In the genomic region with DNA sequence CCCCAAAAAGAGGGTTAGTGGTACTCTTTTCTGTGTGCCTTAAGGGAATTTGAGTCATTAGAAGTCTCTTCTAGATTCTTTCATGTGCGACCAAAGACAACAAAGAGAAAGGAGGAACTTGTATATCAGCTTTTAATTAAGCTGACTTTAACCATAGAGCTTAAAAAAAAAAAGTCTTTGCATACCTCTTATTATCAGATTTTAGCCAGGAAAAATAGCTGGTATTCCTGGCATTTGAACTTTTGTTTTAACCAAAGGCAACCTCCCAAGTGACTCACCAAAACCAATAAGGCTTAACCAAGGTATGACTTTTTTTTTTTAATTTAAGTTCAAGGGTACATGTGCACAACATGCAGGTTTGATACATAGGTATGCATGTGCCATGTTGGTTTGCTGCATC, we compare ENCODE assay signal across 26 cellular contexts.
"Had no signal": no experiment of that assay in that cellular context is flagged by ENCODE, and none has a peak within 500 bp of the region (broad histone marks: within the 10 kb centered on the region; RNA-seq: fewer than 3 reads in every experiment).

No MANE protein-coding gene starts in this region.

- H3K36me3 ChIP-seq: ovary, right lobe of liver, suprapubic skin, transverse colon, upper lobe of right lung, uterus had no signal

- H3K4me1 ChIP-seq: right lobe of liver, suprapubic skin, transverse colon, upper lobe of right lung, uterus had no signal

- H3K27ac ChIP-seq: coronary artery, ovary, right lobe of liver, suprapubic skin, transverse colon, upper lobe of right lung, uterus had no signal

- ATAC-seq: left lobe of liver; naive thymus-derived CD4-positive, alpha-beta T cell; right lobe of liver; stimulated activated naive B cell treated with anti-CD40 and anti-IgM and Interleukin-4, amounts not matched to agents 10 μg/mL and 1 μg/mL and 100 μg/mL, for 72 hours; stimulated activated naive CD8-positive, alpha-beta T cell treated with anti-CD3 and anti-CD28 coated beads, Interleukin-15, amount 100 ng/mL, for 72 hours; upper lobe of right lung had no signal

- H3K27ac Mint-ChIP-seq: immature natural killer cell; nephron progenitor cell; stimulated activated naive B cell treated with anti-CD40 and anti-IgM and Interleukin-4, amounts not matched to agents 10 μg/mL and 1 μg/mL and 100 μg/mL, for 72 hours; stimulated activated naive CD8-positive, alpha-beta T cell treated with anti-CD3 and anti-CD28 coated beads, Interleukin-15, amount 100 ng/mL, for 72 hours had no signal

- H3K27me3 ChIP-seq: ovary, right lobe of liver, suprapubic skin, transverse colon, upper lobe of right lung, uterus had no signal

- H3K4me3 Mint-ChIP-seq: immature natural killer cell; naive thymus-derived CD4-positive, alpha-beta T cell; nephron progenitor cell; stimulated activated naive B cell treated with anti-CD40 and anti-IgM and Interleukin-4, amounts not matched to agents 10 μg/mL and 1 μg/mL and 100 μg/mL, for 72 hours; stimulated activated naive CD8-positive, alpha-beta T cell treated with anti-CD3 and anti-CD28 coated beads, Interleukin-15, amount 100 ng/mL, for 72 hours had no signal

- DNase-seq: dermis blood vessel endothelial cell; effector memory CD4-positive, alpha-beta T cell; erythroblast; hypothalamus; immature natural killer cell; islet precursor cell; mesendoderm; midbrain; naive thymus-derived CD4-positive, alpha-beta T cell; nephron progenitor cell; occipital lobe; ovary; right lobe of liver; small intestine; stimulated activated CD4-positive, alpha-beta T cell treated with anti-CD3 and anti-CD28 coated beads, Interleukin-15, amount 100 ng/mL, for 24 hours; stimulated activated CD4-positive, alpha-beta T cell treated with anti-CD3 and anti-CD28 coated beads, Interleukin-2, amount 100 ng/mL, for 48 hours; stimulated activated naive B cell treated with anti-CD40 and anti-IgM and Interleukin-4, amounts not matched to agents 10 μg/mL and 1 μg/mL and 100 μg/mL, for 72 hours; stimulated activated naive CD8-positive, alpha-beta T cell treated with anti-CD3 and anti-CD28 coated beads, Interleukin-15, amount 100 ng/mL, for 72 hours; transverse colon; upper lobe of right lung; uterus had no signal

- H3K4me1 Mint-ChIP-seq: immature natural killer cell; naive thymus-derived CD4-positive, alpha-beta T cell; nephron progenitor cell; stimulated activated naive B cell treated with anti-CD40 and anti-IgM and Interleukin-4, amounts not matched to agents 10 μg/mL and 1 μg/mL and 100 μg/mL, for 72 hours; stimulated activated naive CD8-positive, alpha-beta T cell treated with anti-CD3 and anti-CD28 coated beads, Interleukin-15, amount 100 ng/mL, for 72 hours had no signal

- H3K4me3 ChIP-seq: coronary artery, ovary, right lobe of liver, suprapubic skin, transverse colon, upper lobe of right lung, uterus had no signal

- H3K9me3 ChIP-seq: ovary, right lobe of liver, suprapubic skin had no signal

- FAIRE-seq: endothelial cell of umbilical vein, frontal cortex, small intestine had no signal

- H3K36me3 Mint-ChIP-seq: stimulated activated naive B cell treated with anti-CD40 and anti-IgM and Interleukin-4, amounts not matched to agents 10 μg/mL and 1 μg/mL and 100 μg/mL, for 72 hours had no signal

- H3K27me3 Mint-ChIP-seq: stimulated activated naive CD8-positive, alpha-beta T cell treated with anti-CD3 and anti-CD28 coated beads, Interleukin-15, amount 100 ng/mL, for 72 hours had no signal
